ENCODE assay signal across 8 cellular contexts in genomic region chr4:69881173-69881773, GRCh38. TPM values are rescaled to one million over a fixed set of nuclear protein-coding genes. Genes with fewer than 3 reads are reported as not detected.
A peak's percentile ranks its signal among the peaks of the same experiment; 100 is the strongest.
DNase-seq lines count a peak whose midpoint lies in the region; ATAC-seq, FAIRE-seq and TF ChIP-seq lines count a peak whose summit lies in the region.

No MANE protein-coding gene starts in this region.

- DNase-seq in Caco-2: peak; percentile 41 to 48
- DNase-seq in NCI-H774 (lab: John Stamatoyannopoulos, UW): peak; percentile 2
- peak; percentile 51 for DNase-seq in astrocyte of the spinal cord (ENCODE audit: low read depth, low spot score)
- DNase-seq in kidney: no peak
- peak; percentile 6 for DNase-seq in stimulated activated naive CD8-positive, alpha-beta T cell treated with anti-CD3 and anti-CD28 coated beads, Interleukin-15, Interleukin-2, amounts not matched to agents 100 U/mL and 50 U/mL, for 24 hours
- no peak for DNase-seq in effector CD8-positive, alpha-beta T cell (lab: John Stamatoyannopoulos, UW)

- no peaks in the 10 kb centered on the region; the same call in 1 of the 2 replicates for H3K4me1 ChIP-seq in Caco-2
- H3K4me1 ChIP-seq in kidney (ENCODE audit: control insufficient read depth in 1 of 2, insufficient read depth in 1 of 2, low read depth in 1 of 2, low read length in 2 of 2): no peaks in the 10 kb centered on the region

- H3K36me3 ChIP-seq in Caco-2 (ENCODE audit: control insufficient read depth, insufficient read depth, low read length): no peaks in the 10 kb centered on the region
- no peaks in the 10 kb centered on the region for H3K36me3 ChIP-seq in kidney (ENCODE audit: control insufficient read depth in 1 of 2, insufficient read depth in 2 of 2, low read length in 2 of 2)

- intact Hi-C loops in Caco-2 (cut with micrococcal nuclease; ENCODE audit: unreplicated experiment): loop anchor here (1.0 to 5.0 kb wide), 6 partner anchors 49 to 624 kb away; no protein-coding TSS in a partner anchor
- intact Hi-C loops in kidney (cut with DNase I): loop anchor here (10.0 kb wide), 1 partner anchor 196 kb away; no protein-coding TSS in a partner anchor

- POLR2A ChIA-PET in Caco-2 (lab: Charles Lee): no interaction called here

- H3K9ac ChIP-seq in kidney (ENCODE audit: low read length in 2 of 2): no peak overlapping the region

- H3K4me3 ChIP-seq in Caco-2 (ENCODE audit: low read depth, low read length): no peak overlapping the region
- no peak overlapping the region for H3K4me3 ChIP-seq in astrocyte of the spinal cord (ENCODE audit: low read depth, low read length)
- H3K4me3 ChIP-seq in kidney (ENCODE audit: low read length in 2 of 2): no peak overlapping the region

- in situ Hi-C loops in astrocyte of the spinal cord (cut with HindIII; ENCODE audit: low sequenced_read_pairs): no loop called here

- no peaks in the 10 kb centered on the region for H3K36me3 Mint-ChIP-seq in Caco-2 (ENCODE audit: insufficient read depth, unreplicated experiment)

- ATAC-seq in GM18858 (IDR thresholded peaks at IDR 0.05; ENCODE audit: unreplicated experiment): peak; percentile 87
- ATAC-seq in HG03095 (IDR thresholded peaks at IDR 0.05; ENCODE audit: unreplicated experiment): peak; percentile 78
- peak; percentile 69 for ATAC-seq in stimulated activated naive CD8-positive, alpha-beta T cell treated with anti-CD3 and anti-CD28 coated beads, Interleukin-15, Interleukin-2, amounts not matched to agents 100 U/mL and 50 U/mL, for 24 hours

- no peaks in the 10 kb centered on the region for H3K27me3 Mint-ChIP-seq in Caco-2 (ENCODE audit: insufficient read depth, unreplicated experiment)

- H3K9me3 Mint-ChIP-seq in Caco-2 (ENCODE audit: unreplicated experiment): peaks cover 12% of the 10 kb centered on the region

- H3K4me1 Mint-ChIP-seq in Caco-2 (ENCODE audit: low read depth, unreplicated experiment): peaks cover 13% of the 10 kb centered on the region

- FAIRE-seq in kidney (lab: Jason Lieb, UNC): peak; percentile 92

- no peak overlapping the region for H3K27ac Mint-ChIP-seq in Caco-2 (ENCODE audit: unreplicated experiment)

- H3K4me3 Mint-ChIP-seq in Caco-2 (ENCODE audit: unreplicated experiment): no peak overlapping the region

- H3K27me3 ChIP-seq in Caco-2 (replicated peaks; ENCODE audit: control insufficient read depth, insufficient read depth, low read length): no peaks in the 10 kb centered on the region

- no TSS peak for BruUV-seq in Caco-2 (replicated peaks; lab: Mats Ljungman, UMichigan)

- H3K27ac ChIP-seq in kidney (ENCODE audit: low read depth in 2 of 2, low read length in 2 of 2): no peak overlapping the region

- CTCF ChIA-PET in Caco-2 (lab: Charles Lee): interaction anchor here (1.3 to 2.2 kb wide), 2 partner anchors 50 to 191 kb away, joined by 3 to 8 read pairs; no protein-coding TSS in a partner anchor

- H3K9me3 ChIP-seq in Caco-2 (peaks cover 13% of the 10 kb centered on the region; the same call in 1 of the 2 replicates), kidney (ENCODE audit: control insufficient read depth in 1 of 2, low read length in 2 of 2) (no peaks in the 10 kb centered on the region)

- TF ChIP-seq CTCF in Caco-2 (IDR thresholded peaks at IDR 0.05; ENCODE audit: insufficient read depth in 1 of 2, low read depth in 1 of 2, low read length in 1 of 2, severe bottlenecking in 1 of 2, unreplicated experiment in 1 of 2): peak; percentile 75 to 80
- TF ChIP-seq CTCF in astrocyte of the spinal cord (IDR thresholded peaks at IDR 0.05; ENCODE audit: low read depth, low read length): peak; percentile 87
- TF ChIP-seq CTCF in kidney (IDR thresholded peaks at IDR 0.05; ENCODE audit: borderline replicate concordance, extremely low read depth, insufficient read depth): peak; percentile 85

RNA-seq across cellular contexts. Expression of gene SULT1E1, which starts 21.3 kb away (rescaled TPM):
- total RNA-seq in Caco-2 (2022) (0.43 and 0.86 TPM in 2 replicates), kidney (1.4 TPM)
- 0.28 TPM for polyA plus RNA-seq in kidney (ENCODE audit: insufficient read depth, low read depth, low replicate concordance)

RNA-seq across cellular contexts. Expression of gene CSN1S1, which starts 49.6 kb away (rescaled TPM):
- total RNA-seq in Caco-2 (2022): not detected in 2 replicates
- total RNA-seq in kidney: not detected
- not detected for polyA plus RNA-seq in kidney (ENCODE audit: insufficient read depth, low read depth, low replicate concordance)

Comparison
In these comparisons a context has a peak if more than half of its experiments do, and no peak if none do; other contexts are left out.
1. DNase-seq: peak in Caco-2 (2 of 2), NCI-H774 (single experiment), astrocyte of the spinal cord (single experiment) and stimulated activated naive CD8-positive, alpha-beta T cell treated with anti-CD3 and anti-CD28 coated beads, Interleukin-15, Interleukin-2, amounts not matched to agents 100 U/mL and 50 U/mL, for 24 hours (single experiment); none in kidney (single experiment) and effector CD8-positive, alpha-beta T cell (single experiment).
2. Peak in every context shown above with its lines, with median percentiles within 50 percentile points of each other: CTCF ChIP-seq and ATAC-seq.